In the genomic region with DNA sequence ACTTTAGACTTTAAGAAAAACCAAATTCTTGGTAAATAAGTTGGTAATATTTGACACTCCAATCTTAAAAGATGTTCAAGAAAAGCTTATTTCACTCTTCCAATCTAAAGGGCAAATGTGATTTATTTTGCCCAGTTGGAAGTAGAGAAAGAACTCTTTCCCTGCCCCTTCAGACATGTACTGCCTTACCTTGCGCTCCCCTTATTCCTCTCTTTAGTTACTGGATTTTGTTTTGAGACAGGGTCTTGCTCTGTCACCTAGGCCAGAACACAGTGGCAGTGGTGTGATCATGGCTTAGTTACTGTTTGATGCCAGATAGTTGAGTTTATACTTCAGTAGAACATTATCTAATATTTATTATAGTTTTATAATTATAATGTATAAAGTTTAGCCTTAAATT, we compare ENCODE assay signal across 18 cellular contexts. TPM values are rescaled to one million over a fixed set of nuclear protein-coding genes. Genes with fewer than 3 reads are reported as not detected.
DNase-seq lines count a peak whose midpoint lies in the region; ATAC-seq lines count a peak whose summit lies in the region.
"Had no signal": no experiment of that assay in that cellular context is flagged by ENCODE, and none has a peak within 500 bp of the region (broad histone marks: within the 10 kb centered on the region; RNA-seq: fewer than 3 reads in every experiment).

No MANE protein-coding gene starts in this region.

- no peaks in the 10 kb centered on the region for H3K27me3 ChIP-seq in CD8-positive, alpha-beta memory T cell (ENCODE audit: insufficient read depth, low read length, poor library complexity, severe bottlenecking)
- no peaks in the 10 kb centered on the region for H3K27me3 ChIP-seq in naive thymus-derived CD4-positive, alpha-beta T cell (ENCODE audit: control insufficient read depth in 2 of 2, insufficient read depth in 2 of 2, low read length in 2 of 2)
- H3K27me3 ChIP-seq: colonic mucosa, spleen had no signal

- H3K4me1 Mint-ChIP-seq in activated CD4-positive, alpha-beta T cell treated with anti-CD3 and anti-CD28 coated beads, Interleukin-2, amount 10 ng/mL, durations not matched to agents 7 days and 5 days = peaks cover 28% of the 10 kb centered on the region
- peaks cover 36 to 63% (median 46%) of the 10 kb centered on the region in 3 donors for H3K4me1 Mint-ChIP-seq in CD8-positive, alpha-beta memory T cell
- peaks cover 32% of the 10 kb centered on the region in 3 donors for H3K4me1 Mint-ChIP-seq in T-cell
- peaks cover 7 to 31% (median 21%) of the 10 kb centered on the region in 7 donors for H3K4me1 Mint-ChIP-seq in naive thymus-derived CD4-positive, alpha-beta T cell

- H3K36me3 ChIP-seq in CD8-positive, alpha-beta memory T cell (ENCODE audit: insufficient read depth, low read length) = peaks cover 68% of the 10 kb centered on the region
- H3K36me3 ChIP-seq in naive thymus-derived CD4-positive, alpha-beta T cell (ENCODE audit: control insufficient read depth in 2 of 3, insufficient read depth in 3 of 3, low read length in 3 of 3) = peaks cover 26 to 71% (median 41%) of the 10 kb centered on the region in 3 experiments

- no peaks in the 10 kb centered on the region for H3K9me3 Mint-ChIP-seq in activated CD4-positive, alpha-beta T cell treated with anti-CD3 and anti-CD28 coated beads, Interleukin-2, amount 10 ng/mL, durations not matched to agents 7 days and 5 days
- H3K9me3 Mint-ChIP-seq in CD8-positive, alpha-beta memory T cell = no peaks in the 10 kb centered on the region
- H3K9me3 Mint-ChIP-seq in T-cell = no peaks in the 10 kb centered on the region
- no peaks in the 10 kb centered on the region for H3K9me3 Mint-ChIP-seq in naive thymus-derived CD4-positive, alpha-beta T cell
- H3K9me3 Mint-ChIP-seq: CD4-positive, alpha-beta memory T cell had no signal

- no peak overlapping the region for H3K4me3 ChIP-seq in CD8-positive, alpha-beta memory T cell (ENCODE audit: low read length)
- H3K4me3 ChIP-seq in naive thymus-derived CD4-positive, alpha-beta T cell (ENCODE audit: low read length) = no peak overlapping the region
- H3K4me3 ChIP-seq: A549, colonic mucosa, lung, spleen, thoracic aorta had no signal

- intact Hi-C loops in naive thymus-derived CD4-positive, alpha-beta T cell (cut with micrococcal nuclease) = loop anchor here in 1 of 2 donors (2.0 kb wide), 1 partner anchor 13 kb away; no protein-coding TSS in a partner anchor

- H3K9me3 ChIP-seq in CD8-positive, alpha-beta memory T cell (ENCODE audit: low read length) = no peaks in the 10 kb centered on the region
- no peaks in the 10 kb centered on the region for H3K9me3 ChIP-seq in naive thymus-derived CD4-positive, alpha-beta T cell (ENCODE audit: control insufficient read depth in 2 of 3, low read length in 3 of 3)
- H3K9me3 ChIP-seq: A549, colonic mucosa, spleen, thoracic aorta had no signal

- H3K27me3 Mint-ChIP-seq in activated CD4-positive, alpha-beta T cell treated with anti-CD3 and anti-CD28 coated beads, Interleukin-2, amount 10 ng/mL, durations not matched to agents 7 days and 5 days = no peaks in the 10 kb centered on the region
- no peaks in the 10 kb centered on the region for H3K27me3 Mint-ChIP-seq in CD8-positive, alpha-beta memory T cell
- no peaks in the 10 kb centered on the region for H3K27me3 Mint-ChIP-seq in T-cell
- H3K27me3 Mint-ChIP-seq in naive thymus-derived CD4-positive, alpha-beta T cell = no peaks in the 10 kb centered on the region
- H3K27me3 Mint-ChIP-seq: CD4-positive, alpha-beta memory T cell had no signal

- H3K27ac Mint-ChIP-seq in activated CD4-positive, alpha-beta T cell treated with anti-CD3 and anti-CD28 coated beads, Interleukin-2, amount 10 ng/mL, durations not matched to agents 7 days and 5 days = peak overlapping the region; percentile 5
- peak overlapping the region in 5 of 8 donors; percentile 5 to 83 (median 52) for H3K27ac Mint-ChIP-seq in CD8-positive, alpha-beta memory T cell
- peak overlapping the region; percentile 39 to 62 for H3K27ac Mint-ChIP-seq in T-cell
- H3K27ac Mint-ChIP-seq in naive thymus-derived CD4-positive, alpha-beta T cell = peak overlapping the region in 6 of 9 donors; percentile 2 to 77 (median 16)

- CTCF ChIA-PET in activated CD4-positive, alpha-beta T cell treated with anti-CD3 and anti-CD28 coated beads, Interleukin-2, amount 10 ng/mL, durations not matched to agents 7 days and 5 days (lab: Charles Lee) = interaction anchor here (1.3 kb wide), 1 partner anchor 16 kb away, joined by 3 read pairs; no protein-coding TSS in a partner anchor
- CTCF ChIA-PET in CD8-positive, alpha-beta memory T cell (lab: Charles Lee) = no interaction called here
- CTCF ChIA-PET in T-cell (lab: Charles Lee) = interaction anchor here in 1 of 2 donors (0.5 to 0.6 kb wide), 3 partner anchors 11 to 61 kb away, joined by 3 to 4 read pairs (median 3); no protein-coding TSS in a partner anchor
- CTCF ChIA-PET in naive thymus-derived CD4-positive, alpha-beta T cell (lab: Charles Lee) = no interaction called here

- no peak for DNase-seq in activated CD4-positive, alpha-beta T cell treated with anti-CD3 and anti-CD28 coated beads, Interleukin-2, amount 10 ng/mL, durations not matched to agents 7 days and 5 days
- DNase-seq in activated CD4-positive, alpha-beta T cell treated with anti-CD3 and anti-CD28 coated beads, Interleukin-2, amount 50 U/mL, for 1 hour = no peak
- no peak for DNase-seq in CD8-positive, alpha-beta memory T cell
- DNase-seq in T-cell = no peak
- no peak for DNase-seq in naive thymus-derived CD4-positive, alpha-beta T cell
- no peak for DNase-seq in NCI-H510A treated with DMSO at 0.1 percent for 48 hours (lab: John Stamatoyannopoulos, UW)
- DNase-seq in stimulated activated CD4-positive, alpha-beta T cell treated with anti-CD3 and anti-CD28 coated beads, Interleukin-1b, Interleukin-23, amount 100 ng/mL, for 48 hours = no peak
- DNase-seq: activated naive CD4-positive, alpha-beta T cell; CD4-positive, alpha-beta memory T cell; colonic mucosa; DMS79; IMR-90; NCI-H187; spleen had no signal

- ATAC-seq in T-cell (replicated peaks in 1 of 4) (no peak), HG02588 (IDR thresholded peaks at IDR 0.05; ENCODE audit: unreplicated experiment) (no peak)
- no peak for ATAC-seq in naive thymus-derived CD4-positive, alpha-beta T cell
- ATAC-seq: A549 had no signal

- POLR2A ChIA-PET in activated CD4-positive, alpha-beta T cell treated with anti-CD3 and anti-CD28 coated beads, Interleukin-2, amount 10 ng/mL, durations not matched to agents 7 days and 5 days (lab: Charles Lee) = no interaction called here
- POLR2A ChIA-PET in CD8-positive, alpha-beta memory T cell (lab: Charles Lee) = no interaction called here
- POLR2A ChIA-PET in T-cell (lab: Charles Lee) = interaction anchor here in 1 of 2 donors (1.3 kb wide), 1 partner anchor 26 kb away, joined by 7 read pairs; no protein-coding TSS in a partner anchor
- POLR2A ChIA-PET in naive thymus-derived CD4-positive, alpha-beta T cell (lab: Charles Lee) = interaction anchor here (0.8 kb wide), 1 partner anchor 27 kb away, joined by 3 read pairs; the partner anchor contains the start of gene FUBP1

- no peak overlapping the region for H3K27ac ChIP-seq in CD8-positive, alpha-beta memory T cell (ENCODE audit: low read depth, low read length)
- H3K27ac ChIP-seq in naive thymus-derived CD4-positive, alpha-beta T cell (ENCODE audit: low read depth, low read length) = no peak overlapping the region
- H3K27ac ChIP-seq: A549, colonic mucosa, thoracic aorta had no signal

- H3K4me3 Mint-ChIP-seq in activated CD4-positive, alpha-beta T cell treated with anti-CD3 and anti-CD28 coated beads, Interleukin-2, amount 10 ng/mL, durations not matched to agents 7 days and 5 days = no peak overlapping the region
- no peak overlapping the region for H3K4me3 Mint-ChIP-seq in CD8-positive, alpha-beta memory T cell
- no peak overlapping the region for H3K4me3 Mint-ChIP-seq in T-cell
- peak overlapping the region in 1 of 10 donors; percentile 5 for H3K4me3 Mint-ChIP-seq in naive thymus-derived CD4-positive, alpha-beta T cell

- H3K36me3 Mint-ChIP-seq in activated CD4-positive, alpha-beta T cell treated with anti-CD3 and anti-CD28 coated beads, Interleukin-2, amount 10 ng/mL, durations not matched to agents 7 days and 5 days (ENCODE audit: low read depth) = peaks cover 64% of the 10 kb centered on the region
- H3K36me3 Mint-ChIP-seq in CD8-positive, alpha-beta memory T cell = peaks cover 7 to 83% (median 24%) of the 10 kb centered on the region in 3 donors
- H3K36me3 Mint-ChIP-seq in T-cell = peaks cover 51% of the 10 kb centered on the region
- H3K36me3 Mint-ChIP-seq in naive thymus-derived CD4-positive, alpha-beta T cell = peaks cover 0 to 46% (median 29%) of the 10 kb centered on the region in 5 donors

- no peaks in the 10 kb centered on the region for H3K4me1 ChIP-seq in CD8-positive, alpha-beta memory T cell (ENCODE audit: insufficient read depth, low read length)
- no peaks in the 10 kb centered on the region for H3K4me1 ChIP-seq in naive thymus-derived CD4-positive, alpha-beta T cell (ENCODE audit: control insufficient read depth in 2 of 2, insufficient read depth in 2 of 2, low read length in 2 of 2)
- H3K4me1 ChIP-seq: colonic mucosa had no signal

RNA-seq across cellular contexts. Expression of gene FUBP1, which starts 27.5 kb away (rescaled TPM):
- 100 to 1,000 TPM; 193 to 217 TPM for total RNA-seq in activated CD4-positive, alpha-beta T cell treated with anti-CD3 and anti-CD28 coated beads, Interleukin-2, amount 10 ng/mL, durations not matched to agents 7 days and 5 days
- total RNA-seq in CD8-positive, alpha-beta memory T cell = 100 to 1,000 TPM; 215 to 217 TPM
- polyA plus RNA-seq in CD8-positive, alpha-beta memory T cell = 54.6 TPM
- 100 to 1,000 TPM; 180 to 224 (median 194) TPM for total RNA-seq in T-cell
- total RNA-seq in naive thymus-derived CD4-positive, alpha-beta T cell = 100 to 1,000 TPM; 182 to 253 (median 224) TPM
- polyA plus RNA-seq in naive thymus-derived CD4-positive, alpha-beta T cell = 10 to 100 TPM; 58.0 to 61.8 TPM

RNA-seq across cellular contexts. Expression of gene DNAJB4, which starts 53.4 kb away (rescaled TPM):
- 10 to 100 TPM; 11.5 to 13.2 TPM for total RNA-seq in activated CD4-positive, alpha-beta T cell treated with anti-CD3 and anti-CD28 coated beads, Interleukin-2, amount 10 ng/mL, durations not matched to agents 7 days and 5 days
- 10 to 100 TPM in 1 of 2 experiments, 1 to 10 TPM in 1; 8.1 to 10.6 TPM for total RNA-seq in CD8-positive, alpha-beta memory T cell
- 5.3 TPM for polyA plus RNA-seq in CD8-positive, alpha-beta memory T cell
- total RNA-seq in T-cell = 10 to 100 TPM in 4 of 5 donors, 1 to 10 TPM in 1; 10.0 to 19.6 (median 12.2) TPM
- total RNA-seq in naive thymus-derived CD4-positive, alpha-beta T cell = 10 to 100 TPM; 11.4 to 20.1 (median 18.2) TPM
- 1 to 10 TPM; 5.9 to 7.2 TPM for polyA plus RNA-seq in naive thymus-derived CD4-positive, alpha-beta T cell
